Comparison of ENCODE assay signal across 17 cellular contexts in genomic region chr6:81309841-81310240, GRCh38.
DNase-seq lines count a peak whose midpoint lies in the region; ATAC-seq and TF ChIP-seq lines count a peak whose summit lies in the region.
"Had no signal": no experiment of that assay in that cellular context is flagged by ENCODE, and none has a peak within 500 bp of the region (broad histone marks: within the 10 kb centered on the region; RNA-seq: fewer than 3 reads in every experiment).

No MANE protein-coding gene starts in this region.

- H3K9me3 ChIP-seq in DND-41 (ENCODE audit: insufficient read depth, low read length, severe bottlenecking) (peaks cover 17% of the 10 kb centered on the region), MG63 (peaks cover 3% of the 10 kb centered on the region; the same call in 1 of the 2 replicates)
- H3K9me3 ChIP-seq: BLaER1 treated with 17β-estradiol and CSF1 and Interleukin-3, amounts not matched to agents 10 nM and 100 nM had no signal

- ATAC-seq in DND-41 (ENCODE audit: insufficient read depth, low read depth): no peak
- ATAC-seq: CD8-positive, alpha-beta T cell; GM12878; GM23338 had no signal

- no peaks in the 10 kb centered on the region for H3K27me3 ChIP-seq in DND-41 (ENCODE audit: insufficient read depth, low read length, poor library complexity)
- no peaks in the 10 kb centered on the region for H3K27me3 ChIP-seq in MG63
- H3K27me3 ChIP-seq: BLaER1 treated with 17β-estradiol and CSF1 and Interleukin-3, amounts not matched to agents 10 nM and 100 nM had no signal

- no peaks in the 10 kb centered on the region for H3K79me2 ChIP-seq in DND-41 (ENCODE audit: insufficient read depth, low read length)

- no peak overlapping the region for H3K9ac ChIP-seq in DND-41 (ENCODE audit: low read depth, low read length)
- H3K9ac ChIP-seq: BLaER1 treated with 17β-estradiol and CSF1 and Interleukin-3, amounts not matched to agents 10 nM and 100 nM had no signal

- H3K4me1 ChIP-seq in DND-41 (ENCODE audit: insufficient read depth, low read length): peaks cover 11% of the 10 kb centered on the region
- H3K4me1 ChIP-seq: BLaER1 treated with 17β-estradiol and CSF1 and Interleukin-3, amounts not matched to agents 10 nM and 100 nM had no signal

- DNase-seq in DND-41 (no peak), MG63 (peak; percentile 49), astrocyte of the hippocampus (ENCODE audit: low read depth, low spot score) (peak; percentile 9), fibroblast of peridontal ligament (ENCODE audit: extremely low read depth) (peak; percentile 54), T-helper 9 cell (no peak), midbrain (lab: John Stamatoyannopoulos, UW) (no peak), NCI-H446 treated with DMSO at 0.1 percent for 48 hours (lab: John Stamatoyannopoulos, UW) (no peak)
- no peak for DNase-seq in stimulated activated CD4-positive, alpha-beta T cell treated with anti-CD3 and anti-CD28 coated beads, Interleukin-2, amount 100 ng/mL, for 24 hours
- DNase-seq: Calu3; CD8-positive, alpha-beta T cell; DMS79 treated with DMSO at 0.1 percent for 48 hours; EL; H9; KG1 had no signal

- H3K27ac ChIP-seq in DND-41 (ENCODE audit: low read length): no peak overlapping the region
- H3K27ac ChIP-seq: BLaER1 treated with 17β-estradiol and CSF1 and Interleukin-3, amounts not matched to agents 10 nM and 100 nM had no signal

- H4K20me1 ChIP-seq in DND-41 (ENCODE audit: insufficient read depth, low read length): no peaks in the 10 kb centered on the region
- H4K20me1 ChIP-seq: BLaER1 treated with 17β-estradiol and CSF1 and Interleukin-3, amounts not matched to agents 10 nM and 100 nM had no signal

- H3K4me3 ChIP-seq in DND-41 (ENCODE audit: low read depth in 1 of 2, low read length in 2 of 2): no peak overlapping the region
- H3K4me3 ChIP-seq in MG63: no peak overlapping the region
- H3K4me3 ChIP-seq: BLaER1 treated with 17β-estradiol and CSF1 and Interleukin-3, amounts not matched to agents 10 nM and 100 nM; GM12878; GM23338 had no signal

- no peak for TF ChIP-seq CTCF in DND-41 (IDR thresholded peaks at IDR 0.05; ENCODE audit: borderline replicate concordance, extremely low read depth, low read length, poor library complexity, severe bottlenecking)

- 0 out of 2 replicates have a peak overlapping the region, but pooled peaks have one; percentile 19 for H2AFZ ChIP-seq in DND-41 (ENCODE audit: low read depth, low read length)
- H2AFZ ChIP-seq: GM23338 had no signal

- H3K36me3 ChIP-seq in DND-41 (ENCODE audit: insufficient read depth, low read length) (no peaks in the 10 kb centered on the region), MG63 (no peaks in the 10 kb centered on the region)
- H3K36me3 ChIP-seq: BLaER1 treated with 17β-estradiol and CSF1 and Interleukin-3, amounts not matched to agents 10 nM and 100 nM had no signal

- no peak overlapping the region for H3K4me2 ChIP-seq in DND-41 (ENCODE audit: insufficient read depth, low read length)
- H3K4me2 ChIP-seq: BLaER1 treated with 17β-estradiol and CSF1 and Interleukin-3, amounts not matched to agents 10 nM and 100 nM; GM23338 had no signal

Comparison
In these comparisons a context has a peak if more than half of its experiments do, and no peak if none do; other contexts are left out.
1. DNase-seq: peak in MG63 (single experiment), astrocyte of the hippocampus (single experiment) and fibroblast of peridontal ligament (single experiment); none in DND-41 (single experiment), T-helper 9 cell (single experiment), stimulated activated CD4-positive, alpha-beta T cell treated with anti-CD3 and anti-CD28 coated beads, Interleukin-2, amount 100 ng/mL, for 24 hours (0 of 2), midbrain (single experiment) and NCI-H446 treated with DMSO at 0.1 percent for 48 hours (single experiment).